ENCODE assay signal across 8 cellular contexts in genomic region chr6:26055670-26056582, GRCh38.
DNase-seq lines count a peak whose midpoint lies in the region; ATAC-seq and TF ChIP-seq lines count a peak whose summit lies in the region.

No MANE protein-coding gene starts in this region.

- peak; percentile 94 for DNase-seq in Ammon's horn (ENCODE audit: low spot score)
- DNase-seq in NCI-H446 treated with DMSO at 0.1 percent for 48 hours (lab: John Stamatoyannopoulos, UW) = peak; percentile 95
- peak; percentile 73 for DNase-seq in activated CD4-positive, alpha-beta T cell treated with anti-CD3 and anti-CD28 coated beads for 1 hour
- peak in 3 of 4 experiments; percentile 67 to 80 (median 75) for DNase-seq in stimulated activated CD4-positive, alpha-beta T cell treated with anti-CD3 and anti-CD28 coated beads, Interleukin-1b, Interleukin-23, amount 100 ng/mL, for 24 hours (ENCODE audit: low read depth in 4 of 4, low spot score in 1 of 4)

- no peaks in the 10 kb centered on the region for H3K27me3 ChIP-seq in layer of hippocampus (ENCODE audit: control insufficient read depth, insufficient read depth, low read length)

- peak; percentile 97 for TF ChIP-seq POLR2A in GM19099 (IDR thresholded peaks at IDR 0.05; ENCODE audit: extremely low read depth, insufficient read length, low read depth)

- ATAC-seq in HG03378 (IDR thresholded peaks at IDR 0.05; ENCODE audit: unreplicated experiment) = peak; percentile 62

- H3K27ac ChIP-seq in cingulate gyrus (ENCODE audit: low read depth, low read length) = peak overlapping the region; percentile 88
- peak overlapping the region; percentile 85 for H3K27ac ChIP-seq in layer of hippocampus (ENCODE audit: low read depth, low read length)

Comparison
In these comparisons a context has a peak if more than half of its experiments do, and no peak if none do; other contexts are left out.
1. Peak in every context shown above with its lines: DNase-seq, ATAC-seq and H3K27ac ChIP-seq.